In the genomic region with DNA sequence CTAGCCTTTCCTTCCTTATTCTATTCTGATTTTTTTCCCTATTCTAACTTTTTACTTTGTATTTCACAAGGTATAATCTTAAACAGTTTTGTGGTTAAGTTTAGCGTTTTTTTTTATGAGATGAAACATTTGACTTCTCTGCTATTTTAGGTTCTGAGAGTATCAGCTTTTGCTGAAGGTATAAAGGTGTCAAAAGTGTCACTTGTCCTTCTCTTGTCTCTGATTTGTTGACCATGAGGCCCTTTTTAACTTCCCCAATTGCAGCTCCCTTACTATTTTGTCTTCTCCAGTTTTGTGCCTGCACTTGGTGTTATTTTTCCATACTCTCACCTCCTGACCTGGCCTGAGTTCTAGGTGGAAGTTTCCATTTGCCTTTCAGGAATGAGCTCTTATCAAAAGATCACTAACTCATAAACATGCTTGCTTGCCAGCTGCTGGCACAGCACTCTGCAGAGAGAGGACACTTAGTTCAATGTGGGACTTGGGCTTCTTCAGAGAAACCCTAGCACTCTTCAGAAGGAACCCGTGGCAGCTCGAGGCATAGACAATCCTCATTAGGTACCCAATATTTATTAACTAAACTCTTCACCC, we compare ENCODE assay signal across 1 cellular context.
A peak's percentile ranks its signal among the peaks of the same experiment; 100 is the strongest.
TF ChIP-seq lines count a peak whose summit lies in the region.

No MANE protein-coding gene starts in this region.

TF ChIP-seq in HepG2, 621 proteins besides CTCF, POLR2A, EP300 and RAD21 (continued from another document and continues in another):
- TF ChIP-seq MTA1 (CRISPR knock-in tag; IDR thresholded peaks at IDR 0.05; ENCODE audit: borderline replicate concordance) (no peak), ZNF766 (CRISPR knock-in tag; IDR thresholded peaks at IDR 0.05; ENCODE audit: borderline replicate concordance) (no peak), ISX (CRISPR knock-in tag; conservative IDR thresholded peaks at IDR 0.05) (no peak), E2F5 (CRISPR knock-in tag; conservative IDR thresholded peaks at IDR 0.05) (no peak), BCL6 (CRISPR knock-in tag; IDR thresholded peaks at IDR 0.05) (peak; percentile 99), ATF4 (CRISPR knock-in tag; IDR thresholded peaks at IDR 0.05) (no peak), ZNF547 (CRISPR knock-in tag; IDR thresholded peaks at IDR 0.05) (no peak), TCF7L2 (IDR thresholded peaks at IDR 0.05; ENCODE audit: low read depth, low read length) (no peak), KLF6 (CRISPR knock-in tag; IDR thresholded peaks at IDR 0.05) (no peak), YEATS2 (CRISPR knock-in tag; IDR thresholded peaks at IDR 0.05; ENCODE audit: borderline replicate concordance) (no peak), CC2D1A (CRISPR knock-in tag; IDR thresholded peaks at IDR 0.05) (no peak), NR1H2 (CRISPR knock-in tag; IDR thresholded peaks at IDR 0.05; ENCODE audit: borderline replicate concordance, low read depth) (no peak), ZBTB43 (CRISPR knock-in tag; conservative IDR thresholded peaks at IDR 0.05) (no peak), ZNF569 (CRISPR knock-in tag; IDR thresholded peaks at IDR 0.05; ENCODE audit: borderline replicate concordance) (no peak), ELF4 (CRISPR knock-in tag; IDR thresholded peaks at IDR 0.05; ENCODE audit: borderline replicate concordance) (no peak), ATF3 (CRISPR knock-in tag; IDR thresholded peaks at IDR 0.05) (no peak), NFYC (CRISPR knock-in tag; IDR thresholded peaks at IDR 0.05) (no peak), RELA (CRISPR knock-in tag; IDR thresholded peaks at IDR 0.05) (no peak), ZFP90 (CRISPR knock-in tag; IDR thresholded peaks at IDR 0.05; ENCODE audit: borderline replicate concordance) (no peak), NFKB2 (CRISPR knock-in tag; IDR thresholded peaks at IDR 0.05; ENCODE audit: borderline replicate concordance) (no peak), ZNF784 (CRISPR knock-in tag; IDR thresholded peaks at IDR 0.05; ENCODE audit: borderline replicate concordance) (no peak), SMC3 (IDR thresholded peaks at IDR 0.05; ENCODE audit: low read length) (no peak), ZNF546 (CRISPR knock-in tag; conservative IDR thresholded peaks at IDR 0.05) (no peak), SRSF9 (IDR thresholded peaks at IDR 0.05; ENCODE audit: borderline replicate concordance, insufficient read depth, low read depth, low read length, poor library complexity, severe bottlenecking) (no peak), ZNF800 (CRISPR knock-in tag; IDR thresholded peaks at IDR 0.05) (no peak), ZNF431 (CRISPR knock-in tag; IDR thresholded peaks at IDR 0.05; ENCODE audit: borderline replicate concordance, low read depth) (no peak), DR1 (CRISPR knock-in tag; IDR thresholded peaks at IDR 0.05) (no peak), ATF1 (CRISPR knock-in tag; IDR thresholded peaks at IDR 0.05) (no peak), ZKSCAN1 (IDR thresholded peaks at IDR 0.05; ENCODE audit: low read length) (no peak), NCOA2 (CRISPR knock-in tag; IDR thresholded peaks at IDR 0.05) (peak; percentile 61), MED8 (CRISPR knock-in tag; IDR thresholded peaks at IDR 0.05; ENCODE audit: insufficient replicate concordance) (no peak), BATF2 (CRISPR knock-in tag; IDR thresholded peaks at IDR 0.05) (no peak), ZNF292 (CRISPR knock-in tag; IDR thresholded peaks at IDR 0.05; ENCODE audit: borderline replicate concordance, low read depth) (no peak), ZBTB8A (CRISPR knock-in tag; IDR thresholded peaks at IDR 0.05; ENCODE audit: borderline replicate concordance, low read depth) (no peak), KDM6A (CRISPR knock-in tag; IDR thresholded peaks at IDR 0.05; ENCODE audit: low read depth) (no peak), IKZF4 (CRISPR knock-in tag; IDR thresholded peaks at IDR 0.05; ENCODE audit: borderline replicate concordance, low read depth, not compliant biosample characterization) (no peak), ZBTB42 (CRISPR knock-in tag; IDR thresholded peaks at IDR 0.05) (no peak), MYC (CRISPR knock-in tag; IDR thresholded peaks at IDR 0.05; ENCODE audit: borderline replicate concordance) (no peak), XBP1 (CRISPR knock-in tag; IDR thresholded peaks at IDR 0.05) (no peak), ZNF709 (CRISPR knock-in tag; IDR thresholded peaks at IDR 0.05) (no peak), SP5 (CRISPR knock-in tag; IDR thresholded peaks at IDR 0.05; ENCODE audit: borderline replicate concordance, low read depth) (no peak), ETV5 (CRISPR knock-in tag; IDR thresholded peaks at IDR 0.05; ENCODE audit: borderline replicate concordance) (no peak), ZNF605 (CRISPR knock-in tag; IDR thresholded peaks at IDR 0.05) (no peak), NFKBIZ (CRISPR knock-in tag; IDR thresholded peaks at IDR 0.05) (no peak)
- TF ChIP-seq, protein P1, sequence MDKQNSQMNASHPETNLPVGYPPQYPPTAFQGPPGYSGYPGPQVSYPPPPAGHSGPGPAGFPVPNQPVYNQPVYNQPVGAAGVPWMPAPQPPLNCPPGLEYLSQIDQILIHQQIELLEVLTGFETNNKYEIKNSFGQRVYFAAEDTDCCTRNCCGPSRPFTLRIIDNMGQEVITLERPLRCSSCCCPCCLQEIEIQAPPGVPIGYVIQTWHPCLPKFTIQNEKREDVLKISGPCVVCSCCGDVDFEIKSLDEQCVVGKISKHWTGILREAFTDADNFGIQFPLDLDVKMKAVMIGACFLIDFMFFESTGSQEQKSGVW (CRISPR knock-in tag; IDR thresholded peaks at IDR 0.05; ENCODE audit: borderline replicate concordance): no peak
- TF ChIP-seq, protein P2, sequence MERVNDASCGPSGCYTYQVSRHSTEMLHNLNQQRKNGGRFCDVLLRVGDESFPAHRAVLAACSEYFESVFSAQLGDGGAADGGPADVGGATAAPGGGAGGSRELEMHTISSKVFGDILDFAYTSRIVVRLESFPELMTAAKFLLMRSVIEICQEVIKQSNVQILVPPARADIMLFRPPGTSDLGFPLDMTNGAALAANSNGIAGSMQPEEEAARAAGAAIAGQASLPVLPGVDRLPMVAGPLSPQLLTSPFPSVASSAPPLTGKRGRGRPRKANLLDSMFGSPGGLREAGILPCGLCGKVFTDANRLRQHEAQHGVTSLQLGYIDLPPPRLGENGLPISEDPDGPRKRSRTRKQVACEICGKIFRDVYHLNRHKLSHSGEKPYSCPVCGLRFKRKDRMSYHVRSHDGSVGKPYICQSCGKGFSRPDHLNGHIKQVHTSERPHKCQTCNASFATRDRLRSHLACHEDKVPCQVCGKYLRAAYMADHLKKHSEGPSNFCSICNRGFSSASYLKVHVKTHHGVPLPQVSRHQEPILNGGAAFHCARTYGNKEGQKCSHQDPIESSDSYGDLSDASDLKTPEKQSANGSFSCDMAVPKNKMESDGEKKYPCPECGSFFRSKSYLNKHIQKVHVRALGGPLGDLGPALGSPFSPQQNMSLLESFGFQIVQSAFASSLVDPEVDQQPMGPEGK (CRISPR knock-in tag; IDR thresholded peaks at IDR 0.05): no peak
- TF ChIP-seq, protein P3, sequence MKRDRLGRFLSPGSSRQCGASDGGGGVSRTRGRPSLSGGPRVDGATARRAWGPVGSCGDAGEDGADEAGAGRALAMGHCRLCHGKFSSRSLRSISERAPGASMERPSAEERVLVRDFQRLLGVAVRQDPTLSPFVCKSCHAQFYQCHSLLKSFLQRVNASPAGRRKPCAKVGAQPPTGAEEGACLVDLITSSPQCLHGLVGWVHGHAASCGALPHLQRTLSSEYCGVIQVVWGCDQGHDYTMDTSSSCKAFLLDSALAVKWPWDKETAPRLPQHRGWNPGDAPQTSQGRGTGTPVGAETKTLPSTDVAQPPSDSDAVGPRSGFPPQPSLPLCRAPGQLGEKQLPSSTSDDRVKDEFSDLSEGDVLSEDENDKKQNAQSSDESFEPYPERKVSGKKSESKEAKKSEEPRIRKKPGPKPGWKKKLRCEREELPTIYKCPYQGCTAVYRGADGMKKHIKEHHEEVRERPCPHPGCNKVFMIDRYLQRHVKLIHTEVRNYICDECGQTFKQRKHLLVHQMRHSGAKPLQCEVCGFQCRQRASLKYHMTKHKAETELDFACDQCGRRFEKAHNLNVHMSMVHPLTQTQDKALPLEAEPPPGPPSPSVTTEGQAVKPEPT (CRISPR knock-in tag; IDR thresholded peaks at IDR 0.05; ENCODE audit: low read depth): no peak
- TF ChIP-seq, protein P4, sequence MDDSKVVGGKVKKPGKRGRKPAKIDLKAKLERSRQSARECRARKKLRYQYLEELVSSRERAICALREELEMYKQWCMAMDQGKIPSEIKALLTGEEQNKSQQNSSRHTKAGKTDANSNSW (CRISPR knock-in tag; IDR thresholded peaks at IDR 0.05; ENCODE audit: borderline replicate concordance): no peak
- TF ChIP-seq, protein P5, sequence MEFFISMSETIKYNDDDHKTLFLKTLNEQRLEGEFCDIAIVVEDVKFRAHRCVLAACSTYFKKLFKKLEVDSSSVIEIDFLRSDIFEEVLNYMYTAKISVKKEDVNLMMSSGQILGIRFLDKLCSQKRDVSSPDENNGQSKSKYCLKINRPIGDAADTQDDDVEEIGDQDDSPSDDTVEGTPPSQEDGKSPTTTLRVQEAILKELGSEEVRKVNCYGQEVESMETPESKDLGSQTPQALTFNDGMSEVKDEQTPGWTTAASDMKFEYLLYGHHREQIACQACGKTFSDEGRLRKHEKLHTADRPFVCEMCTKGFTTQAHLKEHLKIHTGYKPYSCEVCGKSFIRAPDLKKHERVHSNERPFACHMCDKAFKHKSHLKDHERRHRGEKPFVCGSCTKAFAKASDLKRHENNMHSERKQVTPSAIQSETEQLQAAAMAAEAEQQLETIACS (CRISPR knock-in tag; IDR thresholded peaks at IDR 0.05): no peak
- TF ChIP-seq, protein P6, sequence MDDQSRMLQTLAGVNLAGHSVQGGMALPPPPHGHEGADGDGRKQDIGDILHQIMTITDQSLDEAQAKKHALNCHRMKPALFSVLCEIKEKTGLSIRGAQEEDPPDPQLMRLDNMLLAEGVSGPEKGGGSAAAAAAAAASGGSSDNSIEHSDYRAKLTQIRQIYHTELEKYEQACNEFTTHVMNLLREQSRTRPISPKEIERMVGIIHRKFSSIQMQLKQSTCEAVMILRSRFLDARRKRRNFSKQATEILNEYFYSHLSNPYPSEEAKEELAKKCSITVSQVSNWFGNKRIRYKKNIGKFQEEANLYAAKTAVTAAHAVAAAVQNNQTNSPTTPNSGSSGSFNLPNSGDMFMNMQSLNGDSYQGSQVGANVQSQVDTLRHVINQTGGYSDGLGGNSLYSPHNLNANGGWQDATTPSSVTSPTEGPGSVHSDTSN (CRISPR knock-in tag; IDR thresholded peaks at IDR 0.05; ENCODE audit: borderline replicate concordance): no peak
- TF ChIP-seq, protein P7, sequence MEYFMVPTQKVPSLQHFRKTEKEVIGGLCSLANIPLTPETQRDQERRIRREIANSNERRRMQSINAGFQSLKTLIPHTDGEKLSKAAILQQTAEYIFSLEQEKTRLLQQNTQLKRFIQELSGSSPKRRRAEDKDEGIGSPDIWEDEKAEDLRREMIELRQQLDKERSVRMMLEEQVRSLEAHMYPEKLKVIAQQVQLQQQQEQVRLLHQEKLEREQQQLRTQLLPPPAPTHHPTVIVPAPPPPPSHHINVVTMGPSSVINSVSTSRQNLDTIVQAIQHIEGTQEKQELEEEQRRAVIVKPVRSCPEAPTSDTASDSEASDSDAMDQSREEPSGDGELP (IDR thresholded peaks at IDR 0.05; ENCODE audit: borderline replicate concordance, low read depth): peak; percentile 26; the same call in 1 of the 2 replicates
